ENCODE assay signal across 38 cellular contexts in the genomic region with DNA sequence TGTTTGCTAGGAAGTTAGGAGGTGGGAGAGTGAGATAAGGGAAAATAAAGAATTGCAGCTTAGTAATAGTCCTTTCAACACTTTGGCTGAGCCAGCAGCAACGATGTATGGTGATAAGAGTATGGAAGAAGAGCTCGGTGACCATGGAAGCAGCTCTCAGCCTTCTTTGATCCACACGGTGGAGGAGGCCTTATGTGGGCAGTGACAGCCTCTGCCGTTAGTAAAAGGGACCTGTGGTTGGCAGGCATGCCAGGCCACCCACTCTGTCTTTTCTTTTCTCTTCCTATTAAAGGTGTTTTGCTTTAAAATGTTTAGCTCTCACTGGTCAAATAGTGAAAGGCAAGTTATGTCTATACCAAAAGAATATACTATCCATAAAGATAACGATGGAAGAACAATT. TPM values are rescaled to one million over a fixed set of nuclear protein-coding genes. Genes with fewer than 3 reads are reported as not detected.
"Had no signal": no experiment of that assay in that cellular context is flagged by ENCODE, and none has a peak within 500 bp of the region (broad histone marks: within the 10 kb centered on the region; RNA-seq: fewer than 3 reads in every experiment).

No MANE protein-coding gene starts in this region.

- H3K4me3 ChIP-seq: MG63 had no signal

- H3K27ac ChIP-seq: KMS-11 had no signal

- H3K27me3 ChIP-seq: MG63 had no signal

- DNase-seq: Karpas-422, Kasumi-1, MG63, MM.1S, MV-4-11, NCI-H1048, NCI-H1092, NCI-H1092 treated with DMSO at 0.1 percent for 48 hours, NCI-H1105, NCI-H1105 treated with DMSO at 0.1 percent for 48 hours, NCI-H1417, NCI-H1417 treated with DMSO at 0.1 percent for 48 hours, NCI-H1436, NCI-H1436 treated with DMSO at 0.1 percent for 48 hours, NCI-H146, NCI-H1694, NCI-H1694 treated with DMSO at 0.1 percent for 48 hours, NCI-H187, NCI-H187 treated with DMSO at 0.1 percent for 48 hours, NCI-H1930, NCI-H2029, NCI-H2029 treated with DMSO at 0.1 percent for 48 hours, NCI-H2081, NCI-H2081 treated with DMSO at 0.1 percent for 48 hours, NCI-H2107, NCI-H2171, NCI-H2171 treated with DMSO at 0.1 percent for 48 hours, NCI-H2227 treated with DMSO at 0.1 percent for 48 hours, NCI-H226, NCI-H345, NCI-H446, NCI-H446 treated with DMSO at 0.1 percent for 48 hours, NCI-H510A had no signal

- H3K4me2 ChIP-seq: KMS-11 had no signal

- H3K9ac ChIP-seq: KMS-11 had no signal

- H3K36me3 ChIP-seq: MG63 had no signal

- H3K9me3 ChIP-seq: MG63 had no signal

RNA-seq across cellular contexts. Expression of gene RGS7BP, which starts 7.7 kb away (rescaled TPM):
- total RNA-seq: LHCN-M2, M059J, MCF 10A, NCI-H460 had no signal
